8 cellular contexts compared by ENCODE assay signal in the genomic region with DNA sequence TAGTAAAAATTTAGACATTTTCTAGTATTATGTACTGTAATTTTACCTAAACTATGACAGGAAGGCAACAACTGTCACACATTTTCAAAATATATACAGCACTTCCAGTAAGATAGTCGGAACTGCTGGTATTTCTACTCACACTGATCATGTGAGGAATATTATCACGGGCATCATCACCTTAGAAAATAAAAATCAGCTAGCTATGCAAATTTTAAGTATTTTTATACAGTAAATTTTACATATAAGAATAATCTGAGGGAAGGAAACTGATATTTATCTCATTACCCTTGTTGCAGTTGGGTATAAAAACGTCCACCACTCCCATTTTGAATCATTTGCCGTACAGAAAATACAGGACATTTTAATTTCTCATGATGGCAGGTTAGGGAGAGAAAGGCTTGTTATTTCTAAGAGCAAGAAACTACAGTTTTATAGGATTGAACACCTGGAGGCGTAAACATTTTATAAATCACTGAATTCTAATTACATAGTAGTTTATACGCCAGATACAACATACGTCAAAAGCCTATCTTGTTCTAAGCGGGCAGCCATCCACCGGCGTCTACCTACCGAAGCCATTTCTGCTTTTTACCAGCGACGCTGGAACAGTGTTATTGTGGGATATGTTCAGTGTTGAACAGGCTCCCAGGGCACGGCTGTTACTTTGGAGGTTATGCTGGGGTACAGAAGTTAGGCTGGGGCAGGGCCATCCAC.
A peak's percentile ranks its signal among the peaks of the same experiment; 100 is the strongest.
DNase-seq lines count a peak whose midpoint lies in the region; ATAC-seq and FAIRE-seq lines count a peak whose summit lies in the region.

No MANE protein-coding gene starts in this region.

- no peak for ATAC-seq in activated naive CD8-positive, alpha-beta T cell treated with anti-CD3 and anti-CD28 coated beads, Interleukin-2, amount 50 U/mL, for 24 hours
- ATAC-seq in GM21825 (IDR thresholded peaks at IDR 0.05; ENCODE audit: unreplicated experiment) = no peak

- FAIRE-seq in islet of Langerhans (lab: Jason Lieb, UNC) = peak; percentile 93

- DNase-seq in SIG-M5 treated with dmso at 0.1 percent for 504 hours (lab: John Stamatoyannopoulos, UW; ENCODE audit: unreplicated experiment) (peak; percentile 33), SIG-M5 (lab: John Stamatoyannopoulos, UW) (no peak), NCI-H146 (lab: John Stamatoyannopoulos, UW) (peak; percentile 1), GM19240 (ENCODE audit: insufficient read length, low spot score) (no peak)
- no peak for DNase-seq in activated naive CD8-positive, alpha-beta T cell treated with anti-CD3 and anti-CD28 coated beads, Interleukin-2, amount 50 U/mL, for 24 hours
- DNase-seq in stimulated activated naive CD4-positive, alpha-beta T cell (lab: John Stamatoyannopoulos, UW) = peak in 4 of 6 experiments; percentile 18 to 78 (median 60)

- H3K27me3 Mint-ChIP-seq in activated naive CD8-positive, alpha-beta T cell treated with anti-CD3 and anti-CD28 coated beads, Interleukin-2, amount 50 U/mL, for 24 hours = peaks cover 24% of the 10 kb centered on the region

- H3K9me3 Mint-ChIP-seq in activated naive CD8-positive, alpha-beta T cell treated with anti-CD3 and anti-CD28 coated beads, Interleukin-2, amount 50 U/mL, for 24 hours = no peaks in the 10 kb centered on the region

- H3K4me3 Mint-ChIP-seq in activated naive CD8-positive, alpha-beta T cell treated with anti-CD3 and anti-CD28 coated beads, Interleukin-2, amount 50 U/mL, for 24 hours = peak overlapping the region; percentile 93

- peak overlapping the region; percentile 61 for H3K27ac Mint-ChIP-seq in activated naive CD8-positive, alpha-beta T cell treated with anti-CD3 and anti-CD28 coated beads, Interleukin-2, amount 50 U/mL, for 24 hours

- H3K36me3 Mint-ChIP-seq in activated naive CD8-positive, alpha-beta T cell treated with anti-CD3 and anti-CD28 coated beads, Interleukin-2, amount 50 U/mL, for 24 hours (ENCODE audit: low read depth) = no peaks in the 10 kb centered on the region

- H3K4me1 Mint-ChIP-seq in activated naive CD8-positive, alpha-beta T cell treated with anti-CD3 and anti-CD28 coated beads, Interleukin-2, amount 50 U/mL, for 24 hours = peaks cover 21% of the 10 kb centered on the region

Comparison
In these comparisons a context has a peak if more than half of its experiments do, and no peak if none do; other contexts are left out.
1. DNase-seq: peak in SIG-M5 treated with dmso at 0.1 percent for 504 hours (single experiment), NCI-H146 (single experiment) and stimulated activated naive CD4-positive, alpha-beta T cell (4 of 6); none in SIG-M5 (single experiment), activated naive CD8-positive, alpha-beta T cell treated with anti-CD3 and anti-CD28 coated beads, Interleukin-2, amount 50 U/mL, for 24 hours (single experiment) and GM19240 (single experiment).